Comparison of ENCODE assay signal across 20 cellular contexts in genomic region chr10:30491832-30492530, GRCh38. TPM values are rescaled to one million over a fixed set of nuclear protein-coding genes. Genes with fewer than 3 reads are reported as not detected.
DNase-seq lines count a peak whose midpoint lies in the region; ATAC-seq and TF ChIP-seq lines count a peak whose summit lies in the region.
"Had no signal": no experiment of that assay in that cellular context is flagged by ENCODE, and none has a peak within 500 bp of the region (broad histone marks: within the 10 kb centered on the region; RNA-seq: fewer than 3 reads in every experiment).

No MANE protein-coding gene starts in this region.

- H3K27me3 ChIP-seq in PC-9 (ENCODE audit: insufficient read depth, low read depth) (no peaks in the 10 kb centered on the region), upper lobe of left lung (no peaks in the 10 kb centered on the region), vagina (no peaks in the 10 kb centered on the region), PC-3 (ENCODE audit: low read length) (no peaks in the 10 kb centered on the region)
- H3K27me3 ChIP-seq: neural progenitor cell, upper lobe of right lung had no signal

- no peak overlapping the region for H3K4me3 Mint-ChIP-seq in activated CD8-positive, alpha-beta memory T cell treated with anti-CD3 and anti-CD28 coated beads, Interleukin-2, amount 10 ng/mL, durations not matched to agents 7 days and 5 days
- H3K4me3 Mint-ChIP-seq: neural progenitor cell had no signal

- H3K4me3 ChIP-seq in PC-9 (no peak overlapping the region), upper lobe of left lung (no peak overlapping the region), vagina (no peak overlapping the region), PC-3 (ENCODE audit: low read length) (no peak overlapping the region)
- H3K4me3 ChIP-seq: coronary artery, neural progenitor cell, upper lobe of right lung had no signal

- intact Hi-C loops in PC-9 (cut with micrococcal nuclease; ENCODE audit: unreplicated experiment) (no loop called here), vagina (cut with DNase I) (no loop called here), PC-3 (cut with micrococcal nuclease) (no loop called here)

- H3K27ac Mint-ChIP-seq in activated CD8-positive, alpha-beta memory T cell treated with anti-CD3 and anti-CD28 coated beads, Interleukin-2, amount 10 ng/mL, durations not matched to agents 7 days and 5 days: peak overlapping the region; percentile 33
- H3K27ac Mint-ChIP-seq: neural progenitor cell, progenitor cell of endocrine pancreas had no signal

- POLR2A ChIA-PET in PC-9 (lab: Charles Lee; ENCODE audit: unreplicated experiment) (no interaction called here), PC-3 (lab: Charles Lee; ENCODE audit: unreplicated experiment) (no interaction called here)

- TF ChIP-seq CTCF in PC-9 (conservative IDR thresholded peaks at IDR 0.05) (no peak), upper lobe of left lung (IDR thresholded peaks at IDR 0.05) (no peak), vagina (IDR thresholded peaks at IDR 0.05) (no peak), PC-3 (conservative IDR thresholded peaks at IDR 0.05; ENCODE audit: low read depth, low read length) (no peak)

- no TSS peak for BruUV-seq in PC-9 (replicated peaks; lab: Mats Ljungman, UMichigan)
- no TSS peak for BruUV-seq in PC-3 (replicated peaks; lab: Mats Ljungman, UMichigan)

- H2AFZ ChIP-seq in PC-9 (no peak overlapping the region), PC-3 (ENCODE audit: low read length) (no peak overlapping the region)
- H2AFZ ChIP-seq: neural progenitor cell had no signal

- H3K4me1 Mint-ChIP-seq in activated CD8-positive, alpha-beta memory T cell treated with anti-CD3 and anti-CD28 coated beads, Interleukin-2, amount 10 ng/mL, durations not matched to agents 7 days and 5 days: peaks cover 68% of the 10 kb centered on the region

- peaks cover 23% of the 10 kb centered on the region; the same call in 1 of the 2 replicates for H3F3A ChIP-seq in PC-9 (ENCODE audit: insufficient read depth, low read depth)
- no peaks in the 10 kb centered on the region for H3F3A ChIP-seq in PC-3 (ENCODE audit: low read length, unreplicated experiment)

- H3K27ac ChIP-seq in PC-9: peak overlapping the region; percentile 47
- H3K27ac ChIP-seq in epithelial cell of prostate: peak overlapping the region; percentile 82
- H3K27ac ChIP-seq in upper lobe of left lung: peak overlapping the region in 3 of 4 donors; percentile 20 to 71 (median 65)
- H3K27ac ChIP-seq in vagina: no peak overlapping the region
- no peak overlapping the region for H3K27ac ChIP-seq in PC-3 (ENCODE audit: low read length)
- H3K27ac ChIP-seq: neural progenitor cell, upper lobe of right lung had no signal

- H3K36me3 ChIP-seq in PC-9 (ENCODE audit: low read depth): no peaks in the 10 kb centered on the region
- H3K36me3 ChIP-seq in upper lobe of left lung: no peaks in the 10 kb centered on the region
- no peaks in the 10 kb centered on the region for H3K36me3 ChIP-seq in vagina
- no peaks in the 10 kb centered on the region for H3K36me3 ChIP-seq in PC-3 (ENCODE audit: low read depth, low read length)
- H3K36me3 ChIP-seq: neural progenitor cell, upper lobe of right lung had no signal

- no peaks in the 10 kb centered on the region for H4K20me1 ChIP-seq in PC-9 (ENCODE audit: insufficient read depth)
- H4K20me1 ChIP-seq in PC-3 (ENCODE audit: low read length): no peaks in the 10 kb centered on the region

- no peak for DNase-seq in activated CD8-positive, alpha-beta memory T cell treated with anti-CD3 and anti-CD28 coated beads, Interleukin-2, amount 10 ng/mL, durations not matched to agents 7 days and 5 days
- no peak for DNase-seq in activated CD8-positive, alpha-beta memory T cell treated with anti-CD3 and anti-CD28 coated beads, Interleukin-2, amount 50 U/mL, for 4 hours
- no peak for DNase-seq in PC-9
- DNase-seq in epithelial cell of prostate (ENCODE audit: low read depth, low spot score): no peak
- DNase-seq in upper lobe of left lung: no peak
- no peak for DNase-seq in vagina (ENCODE audit: extremely low spot score in 2 of 2)
- DNase-seq in PC-3: no peak
- DNase-seq: activated CD4-positive, CD25-positive, alpha-beta regulatory T cell treated with anti-CD3 and anti-CD28 coated beads, Interleukin-2, amount 50 U/mL, for 72 hours; activated CD8-positive, alpha-beta memory T cell treated with anti-CD3 and anti-CD28 coated beads for 24 hours; activated naive CD4-positive, alpha-beta T cell treated with Interleukin-2 at 50 U/mL for 16 hours; kidney; NCI-H1105 treated with DMSO at 0.1 percent for 48 hours; NCI-H2029; NCI-H446 treated with DMSO at 0.1 percent for 48 hours; upper lobe of right lung had no signal

- H3K4me2 ChIP-seq in PC-9 (0 out of 2 replicates have a peak overlapping the region, but pooled peaks have one; percentile 6), PC-3 (ENCODE audit: low read length) (no peak overlapping the region)
- H3K4me2 ChIP-seq: neural progenitor cell had no signal

- peak; percentile 47 for ATAC-seq in activated CD8-positive, alpha-beta memory T cell treated with anti-CD3 and anti-CD28 coated beads, Interleukin-2, amount 10 ng/mL, durations not matched to agents 7 days and 5 days
- ATAC-seq in upper lobe of left lung (ENCODE audit: low FRiP score in 2 of 2): no peak
- no peak for ATAC-seq in HG03565 (IDR thresholded peaks at IDR 0.05; ENCODE audit: unreplicated experiment)
- ATAC-seq in PC-3: no peak
- ATAC-seq: Panc1 had no signal

- H3K27me3 Mint-ChIP-seq in activated CD8-positive, alpha-beta memory T cell treated with anti-CD3 and anti-CD28 coated beads, Interleukin-2, amount 10 ng/mL, durations not matched to agents 7 days and 5 days: peaks cover 5% of the 10 kb centered on the region

- H3K9ac ChIP-seq in PC-3 (ENCODE audit: low read length): no peak overlapping the region
- H3K9ac ChIP-seq: neural progenitor cell had no signal

- H3K4me1 ChIP-seq in PC-9 (replicated peaks; ENCODE audit: insufficient read depth) (peaks cover 46% of the 10 kb centered on the region), upper lobe of left lung (peaks cover 14 to 28% (median 23%) of the 10 kb centered on the region in 4 donors), vagina (no peaks in the 10 kb centered on the region), PC-3 (ENCODE audit: insufficient read depth, low read length) (peaks cover 19% of the 10 kb centered on the region)

- H3K79me2 ChIP-seq in PC-9 (ENCODE audit: low read depth): no peaks in the 10 kb centered on the region
- no peaks in the 10 kb centered on the region for H3K79me2 ChIP-seq in PC-3 (ENCODE audit: low read length)

- H3K36me3 Mint-ChIP-seq in activated CD8-positive, alpha-beta memory T cell treated with anti-CD3 and anti-CD28 coated beads, Interleukin-2, amount 10 ng/mL, durations not matched to agents 7 days and 5 days: peaks cover 5% of the 10 kb centered on the region
- H3K36me3 Mint-ChIP-seq: neural progenitor cell had no signal

- H3K9me2 ChIP-seq in PC-9 (ENCODE audit: insufficient read depth): no peaks in the 10 kb centered on the region
- H3K9me2 ChIP-seq in PC-3 (replicated peaks; ENCODE audit: low read length): no peaks in the 10 kb centered on the region

- 83 to 86% methylated on average over 5 of the region's 5 CpGs for WGBS in upper lobe of left lung, 2 donors

- no peak for TF ChIP-seq EP300 in upper lobe of left lung (IDR thresholded peaks at IDR 0.05)

- CTCF ChIA-PET in activated CD8-positive, alpha-beta memory T cell treated with anti-CD3 and anti-CD28 coated beads, Interleukin-2, amount 10 ng/mL, durations not matched to agents 7 days and 5 days (lab: Charles Lee): interaction anchor here (0.7 to 2.2 kb wide), 10 partner anchors 15 to 78 kb away, joined by 3 to 10 read pairs (median 4); no protein-coding TSS in a partner anchor
- CTCF ChIA-PET in PC-9 (lab: Charles Lee): interaction anchor here (0.6 kb wide), 3 partner anchors 36 to 1253 kb away, joined by 3 read pairs; no protein-coding TSS in a partner anchor
- CTCF ChIA-PET in PC-3 (lab: Charles Lee): no interaction called here

- TF ChIP-seq POLR2A in upper lobe of left lung (IDR thresholded peaks at IDR 0.05) (no peak), vagina (IDR thresholded peaks at IDR 0.05) (no peak)

- H3K9me3 ChIP-seq in PC-9 (ENCODE audit: insufficient read depth, low read depth): no peaks in the 10 kb centered on the region
- no peaks in the 10 kb centered on the region for H3K9me3 ChIP-seq in upper lobe of left lung
- no peaks in the 10 kb centered on the region for H3K9me3 ChIP-seq in vagina
- no peaks in the 10 kb centered on the region for H3K9me3 ChIP-seq in PC-3 (ENCODE audit: low read length)
- H3K9me3 ChIP-seq: upper lobe of right lung had no signal

- H3K9me3 Mint-ChIP-seq in activated CD8-positive, alpha-beta memory T cell treated with anti-CD3 and anti-CD28 coated beads, Interleukin-2, amount 10 ng/mL, durations not matched to agents 7 days and 5 days (ENCODE audit: low read depth): no peaks in the 10 kb centered on the region
- H3K9me3 Mint-ChIP-seq: neural progenitor cell had no signal

RNA-seq across cellular contexts. Expression of gene MAP3K8, which starts 58.0 kb away (rescaled TPM):
- 10 to 100 TPM; 54.5 to 56.8 TPM for total RNA-seq in activated CD8-positive, alpha-beta memory T cell treated with anti-CD3 and anti-CD28 coated beads, Interleukin-2, amount 10 ng/mL, durations not matched to agents 7 days and 5 days
- total RNA-seq in PC-9 (2021) (14.3 and 16.4 TPM in 2 replicates), upper lobe of left lung (10 to 100 TPM; 32.5 to 71.2 (median 42.8) TPM), vagina (16.5 TPM), PC-3 (2014; rRNA removed) (4.9 and 6.5 TPM in 2 replicates)

Comparison
In these comparisons a context has a peak if more than half of its experiments do, and no peak if none do; other contexts are left out.
1. H3K27ac ChIP-seq: peak in PC-9 (single experiment), epithelial cell of prostate (single experiment) and upper lobe of left lung (3 of 4); none in vagina (single experiment) and PC-3 (single experiment).